Comparison of ENCODE assay signal across 11 cellular contexts in genomic region chrX:66015906-66016689, GRCh38. TPM values are rescaled to one million over a fixed set of nuclear protein-coding genes. Genes with fewer than 3 reads are reported as not detected.
DNase-seq lines count a peak whose midpoint lies in the region; ATAC-seq lines count a peak whose summit lies in the region.
"Had no signal": no experiment of that assay in that cellular context is flagged by ENCODE, and none has a peak within 500 bp of the region (broad histone marks: within the 10 kb centered on the region; RNA-seq: fewer than 3 reads in every experiment).

No MANE protein-coding gene starts in this region.

- no peaks in the 10 kb centered on the region for H3K36me3 ChIP-seq in mesendoderm (ENCODE audit: control insufficient read depth, insufficient read depth, low read length)

- no peak overlapping the region for H3K27ac Mint-ChIP-seq in activated CD4-positive, alpha-beta T cell treated with anti-CD3 and anti-CD28 coated beads for 36 hours
- H3K27ac Mint-ChIP-seq in activated CD8-positive, alpha-beta T cell treated with anti-CD3 and anti-CD28 coated beads, Interleukin-2, amount 10 ng/mL, durations not matched to agents 7 days and 5 days = peak overlapping the region; percentile 89

- H2BK120ac ChIP-seq in mesendoderm (ENCODE audit: low read depth, low read length) = no peak overlapping the region

- H3K79me1 ChIP-seq in mesendoderm (ENCODE audit: low read length) = no peaks in the 10 kb centered on the region

- H4K5ac ChIP-seq in mesendoderm (ENCODE audit: low read length) = no peak overlapping the region

- peak; percentile 75 for ATAC-seq in activated CD4-positive, alpha-beta T cell treated with anti-CD3 and anti-CD28 coated beads for 36 hours
- peak; percentile 26 for ATAC-seq in HG02852 (IDR thresholded peaks at IDR 0.05; ENCODE audit: unreplicated experiment)
- ATAC-seq in activated CD8-positive, alpha-beta T cell treated with anti-CD3 and anti-CD28 coated beads, Interleukin-2, amount 10 ng/mL, durations not matched to agents 7 days and 5 days = peak; percentile 49
- peak; percentile 38 for ATAC-seq in stimulated activated naive CD8-positive, alpha-beta T cell treated with anti-CD3 and anti-CD28 coated beads, Interleukin-15, Interleukin-2, amounts not matched to agents 100 U/mL and 50 U/mL, for 24 hours
- ATAC-seq in HG02840 (IDR thresholded peaks at IDR 0.05; ENCODE audit: low FRiP score, unreplicated experiment) = no peak
- ATAC-seq: A549 had no signal

- intact Hi-C loops in activated CD4-positive, alpha-beta T cell treated with anti-CD3 and anti-CD28 coated beads for 36 hours (cut with DNase I, micrococcal nuclease) = loop anchor here in 1 of 2 experiments (10.0 kb wide), 1 partner anchor 709 kb away; no protein-coding TSS in a partner anchor

- no peak overlapping the region for H3K18ac ChIP-seq in mesendoderm (ENCODE audit: low read length)

- H3K4me3 Mint-ChIP-seq in activated CD4-positive, alpha-beta T cell treated with anti-CD3 and anti-CD28 coated beads for 36 hours = no peak overlapping the region
- peak overlapping the region; percentile 68 for H3K4me3 Mint-ChIP-seq in activated CD8-positive, alpha-beta T cell treated with anti-CD3 and anti-CD28 coated beads, Interleukin-2, amount 10 ng/mL, durations not matched to agents 7 days and 5 days

- H2AK5ac ChIP-seq in mesendoderm (ENCODE audit: low read length) = no peak overlapping the region

- no peaks in the 10 kb centered on the region for H3K36me3 Mint-ChIP-seq in activated CD4-positive, alpha-beta T cell treated with anti-CD3 and anti-CD28 coated beads for 36 hours (ENCODE audit: low read depth)
- H3K36me3 Mint-ChIP-seq in activated CD8-positive, alpha-beta T cell treated with anti-CD3 and anti-CD28 coated beads, Interleukin-2, amount 10 ng/mL, durations not matched to agents 7 days and 5 days (ENCODE audit: low read depth) = peaks cover 53% of the 10 kb centered on the region

- H3K4me3 ChIP-seq in mesendoderm (ENCODE audit: low read length) = no peak overlapping the region
- H3K4me3 ChIP-seq: A549 had no signal

- WGBS in mesendoderm (ENCODE audit: extremely low coverage, insufficient coverage, low lambda C conversion rate) = no CpG with 5 or more reads among the region's 1 CpG

- peaks cover 75% of the 10 kb centered on the region for H3K4me1 Mint-ChIP-seq in activated CD4-positive, alpha-beta T cell treated with anti-CD3 and anti-CD28 coated beads for 36 hours
- H3K4me1 Mint-ChIP-seq in activated CD8-positive, alpha-beta T cell treated with anti-CD3 and anti-CD28 coated beads, Interleukin-2, amount 10 ng/mL, durations not matched to agents 7 days and 5 days (ENCODE audit: low read depth) = peaks cover 88% of the 10 kb centered on the region

- H3K27me3 Mint-ChIP-seq in activated CD4-positive, alpha-beta T cell treated with anti-CD3 and anti-CD28 coated beads for 36 hours = no peaks in the 10 kb centered on the region
- H3K27me3 Mint-ChIP-seq in activated CD8-positive, alpha-beta T cell treated with anti-CD3 and anti-CD28 coated beads, Interleukin-2, amount 10 ng/mL, durations not matched to agents 7 days and 5 days (ENCODE audit: low read depth) = no peaks in the 10 kb centered on the region

- no peak overlapping the region for H3K23ac ChIP-seq in mesendoderm (ENCODE audit: low read length)

- no peak overlapping the region for H2BK15ac ChIP-seq in mesendoderm (replicated peaks; ENCODE audit: low read depth)

- no peak overlapping the region for H3K56ac ChIP-seq in mesendoderm (ENCODE audit: low read length)

- no peak overlapping the region for H3K27ac ChIP-seq in mesendoderm (ENCODE audit: low read depth, low read length)
- H3K27ac ChIP-seq: A549 had no signal

- no peaks in the 10 kb centered on the region for H3K9me3 Mint-ChIP-seq in activated CD4-positive, alpha-beta T cell treated with anti-CD3 and anti-CD28 coated beads for 36 hours (ENCODE audit: low read depth)
- no peaks in the 10 kb centered on the region for H3K9me3 Mint-ChIP-seq in activated CD8-positive, alpha-beta T cell treated with anti-CD3 and anti-CD28 coated beads, Interleukin-2, amount 10 ng/mL, durations not matched to agents 7 days and 5 days (ENCODE audit: insufficient read depth)

- no peak overlapping the region for H2BK5ac ChIP-seq in mesendoderm (ENCODE audit: low read length)

- POLR2A ChIA-PET in activated CD4-positive, alpha-beta T cell treated with anti-CD3 and anti-CD28 coated beads for 36 hours (lab: Charles Lee) = no interaction called here
- POLR2A ChIA-PET in activated CD8-positive, alpha-beta T cell treated with anti-CD3 and anti-CD28 coated beads, Interleukin-2, amount 10 ng/mL, durations not matched to agents 7 days and 5 days (lab: Charles Lee) = interaction anchor here (1.3 kb wide), 1 partner anchor 10 kb away, joined by 4 read pairs; no protein-coding TSS in a partner anchor

- no peak overlapping the region for H3K4ac ChIP-seq in mesendoderm (ENCODE audit: low read depth, low read length)

- H3K4me2 ChIP-seq in mesendoderm (ENCODE audit: low read length) = no peak overlapping the region
- H3K4me2 ChIP-seq: A549 had no signal

- no peaks in the 10 kb centered on the region for H3K79me2 ChIP-seq in mesendoderm (ENCODE audit: control insufficient read depth, insufficient read depth, low read length)

- DNase-seq in activated CD4-positive, alpha-beta T cell treated with anti-CD3 and anti-CD28 coated beads for 36 hours = no peak
- no peak for DNase-seq in activated CD4-positive, alpha-beta T cell treated with anti-CD3 and anti-CD28 coated beads for 48 hours
- DNase-seq in activated CD8-positive, alpha-beta T cell treated with anti-CD3 and anti-CD28 coated beads, Interleukin-2, amount 10 ng/mL, durations not matched to agents 7 days and 5 days = peak; percentile 30
- no peak for DNase-seq in stimulated activated naive CD8-positive, alpha-beta T cell treated with anti-CD3 and anti-CD28 coated beads, Interleukin-15, Interleukin-2, amounts not matched to agents 100 U/mL and 50 U/mL, for 24 hours
- DNase-seq in NCI-H1436 (lab: John Stamatoyannopoulos, UW) (no peak), mesendoderm (no peak)
- DNase-seq: activated CD4-positive, alpha-beta T cell treated with anti-CD3 and anti-CD28 coated beads, Interleukin-2, amount 50 U/mL, for 48 hours; stimulated activated CD4-positive, alpha-beta T cell treated with anti-CD3 and anti-CD28 coated beads, Interleukin-4, amount 100 ng/mL, for 24 hours had no signal

- CTCF ChIA-PET in activated CD4-positive, alpha-beta T cell treated with anti-CD3 and anti-CD28 coated beads for 36 hours (lab: Charles Lee) = interaction anchor here (1.1 kb wide), 1 partner anchor 15 kb away, joined by 3 read pairs; no protein-coding TSS in a partner anchor
- CTCF ChIA-PET in activated CD8-positive, alpha-beta T cell treated with anti-CD3 and anti-CD28 coated beads, Interleukin-2, amount 10 ng/mL, durations not matched to agents 7 days and 5 days (lab: Charles Lee) = interaction anchor here (1.3 to 3.3 kb wide), 9 partner anchors 10 to 434 kb away, joined by 3 to 26 read pairs (median 4); no protein-coding TSS in a partner anchor

- no peaks in the 10 kb centered on the region for H3K4me1 ChIP-seq in mesendoderm (ENCODE audit: control insufficient read depth, low read depth, low read length)
- H3K4me1 ChIP-seq: A549 had no signal

- no peaks in the 10 kb centered on the region for H3K27me3 ChIP-seq in mesendoderm (ENCODE audit: insufficient read depth, low read length, poor library complexity)

- no peak overlapping the region for H3K9ac ChIP-seq in mesendoderm (ENCODE audit: low read length)

- no peak overlapping the region for H4K8ac ChIP-seq in mesendoderm (ENCODE audit: low read depth, low read length)

RNA-seq across cellular contexts. Expression of gene VSIG4, which starts 23.8 kb away (rescaled TPM):
- under 1 TPM in 1 of 2 experiments, not detected in 1; 0.09 TPM for total RNA-seq in activated CD4-positive, alpha-beta T cell treated with anti-CD3 and anti-CD28 coated beads for 36 hours
- total RNA-seq in activated CD8-positive, alpha-beta T cell treated with anti-CD3 and anti-CD28 coated beads, Interleukin-2, amount 10 ng/mL, durations not matched to agents 7 days and 5 days = not detected
- not detected for polyA plus RNA-seq in mesendoderm (2013, experiment 1 of 2)
- polyA plus RNA-seq in mesendoderm (2013, experiment 2 of 2) = not detected
- polyA plus RNA-seq: A549 had no signal
